Comparison of ENCODE assay signal across 15 cellular contexts in genomic region chr6:35312763-35313125, GRCh38. TPM values are rescaled to one million over a fixed set of nuclear protein-coding genes. Genes with fewer than 3 reads are reported as not detected.
A peak's percentile ranks its signal among the peaks of the same experiment; 100 is the strongest.
DNase-seq lines count a peak whose midpoint lies in the region; ATAC-seq and TF ChIP-seq lines count a peak whose summit lies in the region.
"Had no signal": no experiment of that assay in that cellular context is flagged by ENCODE, and none has a peak within 500 bp of the region (broad histone marks: within the 10 kb centered on the region; RNA-seq: fewer than 3 reads in every experiment).

No MANE protein-coding gene starts in this region.

- H3K79me2 ChIP-seq in MM.1S (ENCODE audit: low read length) = peaks cover 13% of the 10 kb centered on the region

- H3K27me3 ChIP-seq in MM.1S (replicated peaks; ENCODE audit: insufficient read depth, low read length) = no peaks in the 10 kb centered on the region

- H3K36me3 ChIP-seq in MM.1S (replicated peaks; ENCODE audit: insufficient read depth, low read length) = no peaks in the 10 kb centered on the region
- H3K36me3 ChIP-seq: SJSA1 had no signal

- H3K27ac Mint-ChIP-seq in activated T-cell treated with anti-CD3 and anti-CD28 coated beads, Interleukin-2, amount 50 U/mL, for 24 hours = peak overlapping the region; percentile 96
- H3K27ac Mint-ChIP-seq in activated naive CD8-positive, alpha-beta T cell treated with anti-CD3 and anti-CD28 coated beads for 36 hours = peak overlapping the region; percentile 95
- peak overlapping the region; percentile 92 for H3K27ac Mint-ChIP-seq in stimulated activated memory B cell treated with anti-CD40 and anti-IgM and Interleukin-4, amounts not matched to agents 10 μg/mL and 1 μg/mL and 100 μg/mL, for 72 hours
- H3K27ac Mint-ChIP-seq: progenitor cell of endocrine pancreas had no signal

- ATAC-seq in stimulated activated memory B cell treated with anti-CD40 and anti-IgM and Interleukin-4, amounts not matched to agents 10 μg/mL and 1 μg/mL and 100 μg/mL, for 72 hours = no peak
- no peak for ATAC-seq in HG03520 (IDR thresholded peaks at IDR 0.05; ENCODE audit: unreplicated experiment)
- ATAC-seq: left lobe of liver had no signal

- peaks cover 89% of the 10 kb centered on the region for H3K36me3 Mint-ChIP-seq in activated T-cell treated with anti-CD3 and anti-CD28 coated beads, Interleukin-2, amount 50 U/mL, for 24 hours (ENCODE audit: low read depth)
- peaks cover 66% of the 10 kb centered on the region for H3K36me3 Mint-ChIP-seq in activated naive CD8-positive, alpha-beta T cell treated with anti-CD3 and anti-CD28 coated beads for 36 hours
- H3K36me3 Mint-ChIP-seq in stimulated activated memory B cell treated with anti-CD40 and anti-IgM and Interleukin-4, amounts not matched to agents 10 μg/mL and 1 μg/mL and 100 μg/mL, for 72 hours = peaks cover 66% of the 10 kb centered on the region

- H3K9me2 ChIP-seq in MM.1S (replicated peaks; ENCODE audit: insufficient read depth, low read length) = no peaks in the 10 kb centered on the region

- no peak overlapping the region for H3K9ac ChIP-seq in MM.1S (ENCODE audit: low read length)

- H2AFZ ChIP-seq in MM.1S (ENCODE audit: low read length) = no peak overlapping the region

- H3K4me2 ChIP-seq in MM.1S (ENCODE audit: low read depth, low read length) = no peak overlapping the region
- H3K4me2 ChIP-seq: smooth muscle cell had no signal

- no peaks in the 10 kb centered on the region for H3F3A ChIP-seq in MM.1S (ENCODE audit: insufficient read depth, low read length)

- peak overlapping the region; percentile 61 for H3K4me3 Mint-ChIP-seq in activated T-cell treated with anti-CD3 and anti-CD28 coated beads, Interleukin-2, amount 50 U/mL, for 24 hours
- no peak overlapping the region for H3K4me3 Mint-ChIP-seq in activated naive CD8-positive, alpha-beta T cell treated with anti-CD3 and anti-CD28 coated beads for 36 hours
- H3K4me3 Mint-ChIP-seq in stimulated activated memory B cell treated with anti-CD40 and anti-IgM and Interleukin-4, amounts not matched to agents 10 μg/mL and 1 μg/mL and 100 μg/mL, for 72 hours = no peak overlapping the region

- no peak for DNase-seq in activated T-cell treated with anti-CD3 and anti-CD28 coated beads, Interleukin-2, amount 50 U/mL, for 24 hours
- DNase-seq in activated T-cell treated with anti-CD3 and anti-CD28 coated beads, Interleukin-2, amount 50 U/mL, for 1 hour = no peak
- DNase-seq in MM.1S (no peak), MV-4-11 (lab: John Stamatoyannopoulos, UW) (no peak), GDM1 (lab: John Stamatoyannopoulos, UW) (no peak)
- no peak for DNase-seq in activated naive CD8-positive, alpha-beta T cell treated with anti-CD3 and anti-CD28 coated beads for 36 hours
- DNase-seq: amygdala, KBM-7, NCI-H446 had no signal

- H3K4me1 Mint-ChIP-seq in activated T-cell treated with anti-CD3 and anti-CD28 coated beads, Interleukin-2, amount 50 U/mL, for 24 hours (ENCODE audit: low read depth) = peaks cover 79% of the 10 kb centered on the region
- peaks cover 73% of the 10 kb centered on the region for H3K4me1 Mint-ChIP-seq in activated naive CD8-positive, alpha-beta T cell treated with anti-CD3 and anti-CD28 coated beads for 36 hours
- H3K4me1 Mint-ChIP-seq in stimulated activated memory B cell treated with anti-CD40 and anti-IgM and Interleukin-4, amounts not matched to agents 10 μg/mL and 1 μg/mL and 100 μg/mL, for 72 hours = peaks cover 70% of the 10 kb centered on the region

- no peaks in the 10 kb centered on the region for H3K9me3 Mint-ChIP-seq in activated T-cell treated with anti-CD3 and anti-CD28 coated beads, Interleukin-2, amount 50 U/mL, for 24 hours
- no peaks in the 10 kb centered on the region for H3K9me3 Mint-ChIP-seq in activated naive CD8-positive, alpha-beta T cell treated with anti-CD3 and anti-CD28 coated beads for 36 hours
- no peaks in the 10 kb centered on the region for H3K9me3 Mint-ChIP-seq in stimulated activated memory B cell treated with anti-CD40 and anti-IgM and Interleukin-4, amounts not matched to agents 10 μg/mL and 1 μg/mL and 100 μg/mL, for 72 hours

- H3K4me1 ChIP-seq in MM.1S (ENCODE audit: low read length) = peaks cover 26% of the 10 kb centered on the region

- H3K27me3 Mint-ChIP-seq in activated T-cell treated with anti-CD3 and anti-CD28 coated beads, Interleukin-2, amount 50 U/mL, for 24 hours = no peaks in the 10 kb centered on the region
- H3K27me3 Mint-ChIP-seq in activated naive CD8-positive, alpha-beta T cell treated with anti-CD3 and anti-CD28 coated beads for 36 hours = no peaks in the 10 kb centered on the region
- no peaks in the 10 kb centered on the region for H3K27me3 Mint-ChIP-seq in stimulated activated memory B cell treated with anti-CD40 and anti-IgM and Interleukin-4, amounts not matched to agents 10 μg/mL and 1 μg/mL and 100 μg/mL, for 72 hours

- H4K20me1 ChIP-seq in MM.1S (ENCODE audit: insufficient read depth, low read length) = no peaks in the 10 kb centered on the region

- peak overlapping the region; percentile 7; the same call in 1 of the 2 replicates for H3K27ac ChIP-seq in MM.1S (ENCODE audit: low read length)
- H3K27ac ChIP-seq: SJSA1 had no signal

- no peak for TF ChIP-seq CTCF in MM.1S (IDR thresholded peaks at IDR 0.05; ENCODE audit: low read length)

- no peak overlapping the region for H3K4me3 ChIP-seq in MM.1S (ENCODE audit: low read length)
- H3K4me3 ChIP-seq: SJSA1, smooth muscle cell had no signal

- no peaks in the 10 kb centered on the region for H3K9me3 ChIP-seq in MM.1S (replicated peaks; ENCODE audit: insufficient read depth, low read length)

RNA-seq across cellular contexts. Expression of gene DEF6, which starts 15.1 kb away (rescaled TPM):
- total RNA-seq in activated naive CD8-positive, alpha-beta T cell treated with anti-CD3 and anti-CD28 coated beads for 36 hours = 10 to 100 TPM; 74.3 to 75.7 TPM

RNA-seq across cellular contexts. Expression of gene PPARD, which starts 29.6 kb away (rescaled TPM):
- total RNA-seq in activated naive CD8-positive, alpha-beta T cell treated with anti-CD3 and anti-CD28 coated beads for 36 hours = 10 to 100 TPM; 17.0 to 17.8 TPM

RNA-seq across cellular contexts. Expression of gene ZNF76, which starts 53.2 kb away (rescaled TPM):
- 10 to 100 TPM; 25.7 to 26.1 TPM for total RNA-seq in activated naive CD8-positive, alpha-beta T cell treated with anti-CD3 and anti-CD28 coated beads for 36 hours
